ENCODE assay signal across 8 cellular contexts in genomic region chr14:75279153-75279738, GRCh38. TPM values are rescaled to one million over a fixed set of nuclear protein-coding genes. Genes with fewer than 3 reads are reported as not detected.
DNase-seq lines count a peak whose midpoint lies in the region; ATAC-seq, FAIRE-seq and TF ChIP-seq lines count a peak whose summit lies in the region.

No MANE protein-coding gene starts in this region.

- TF ChIP-seq CTCF in GM06990 (IDR thresholded peaks at IDR 0.05; ENCODE audit: insufficient read depth, low read length, poor library complexity, severe bottlenecking) (no peak), KMS-11 (conservative IDR thresholded peaks at IDR 0.05; ENCODE audit: low read depth, low read length) (no peak), bronchial epithelial cell (IDR thresholded peaks at IDR 0.05; ENCODE audit: insufficient read depth, low read length, severe bottlenecking) (no peak)

- no peaks in the 10 kb centered on the region for H3K9me3 ChIP-seq in skeletal muscle tissue (ENCODE audit: control insufficient read depth in 3 of 3, low read length in 3 of 3)

- H3K36me3 ChIP-seq in GM06990 (ENCODE audit: control insufficient read depth, insufficient read depth, low read length) (no peaks in the 10 kb centered on the region), KMS-11 (ENCODE audit: insufficient read depth) (no peaks in the 10 kb centered on the region), bronchial epithelial cell (ENCODE audit: control insufficient read depth, insufficient read depth, low read length) (peaks cover 17% of the 10 kb centered on the region), skeletal muscle tissue (ENCODE audit: control insufficient read depth in 3 of 3, insufficient read depth in 3 of 3, low read length in 3 of 3) (peaks cover 18 to 25% (median 22%) of the 10 kb centered on the region in 3 donors)

- H4K20me1 ChIP-seq in KMS-11 (ENCODE audit: insufficient read depth): no peaks in the 10 kb centered on the region

- no peak for FAIRE-seq in bronchial epithelial cell (lab: Jason Lieb, UNC)

- no peaks in the 10 kb centered on the region for H3K79me2 ChIP-seq in KMS-11 (ENCODE audit: insufficient read depth, low read depth)

- DNase-seq in GM06990 (ENCODE audit: extremely low read depth, insufficient read length) (peak; percentile 52), T-helper 2 cell (peak in 4 of 5 experiments; percentile 23 to 71 (median 52)), bronchial epithelial cell (ENCODE audit: low read depth) (no peak), islet precursor cell (peak; percentile 69), AG08395 (ENCODE audit: low spot score) (no peak)

- H3K4me3 ChIP-seq in GM06990 (replicated peaks; ENCODE audit: low read depth, low read length) (peak overlapping the region; percentile 62), KMS-11 (IDR thresholded peaks at IDR 0.05; ENCODE audit: insufficient read depth, low read depth, low read length) (no peak overlapping the region), bronchial epithelial cell (ENCODE audit: low read depth, low read length) (peak overlapping the region; percentile 91), skeletal muscle tissue (ENCODE audit: low read length in 3 of 3) (peak overlapping the region; percentile 85 to 99 (median 95))

- peaks cover 9% of the 10 kb centered on the region for H3K27me3 ChIP-seq in GM06990 (replicated peaks; ENCODE audit: control insufficient read depth, insufficient read depth, low read length)
- peaks cover 4% of the 10 kb centered on the region; the same call in 1 of the 2 replicates for H3K27me3 ChIP-seq in KMS-11 (ENCODE audit: insufficient read depth, low read depth)
- no peaks in the 10 kb centered on the region for H3K27me3 ChIP-seq in bronchial epithelial cell (ENCODE audit: control insufficient read depth, insufficient read depth, low read length)
- H3K27me3 ChIP-seq in skeletal muscle tissue (ENCODE audit: control insufficient read depth in 3 of 3, insufficient read depth in 3 of 3, low read length in 3 of 3): no peaks in the 10 kb centered on the region

- H3K27ac ChIP-seq in KMS-11: peak overlapping the region; percentile 90; the same call in 1 of the 2 replicates
- peak overlapping the region; percentile 100 for H3K27ac ChIP-seq in skeletal muscle tissue (ENCODE audit: low read depth, low read length)

- peaks cover 7% of the 10 kb centered on the region for H3K4me1 ChIP-seq in KMS-11 (ENCODE audit: low read depth, poor library complexity, severe bottlenecking)
- peaks cover 33 to 52% (median 44%) of the 10 kb centered on the region in 3 donors for H3K4me1 ChIP-seq in skeletal muscle tissue (ENCODE audit: control insufficient read depth in 3 of 3, insufficient read depth in 3 of 3, low read length in 3 of 3)

- ATAC-seq in HG03378 (IDR thresholded peaks at IDR 0.05; ENCODE audit: unreplicated experiment): no peak

- peak overlapping the region; percentile 92 for H3K4me2 ChIP-seq in KMS-11

- peak overlapping the region; percentile 86; the same call in 1 of the 2 replicates for H2AFZ ChIP-seq in KMS-11 (ENCODE audit: low read depth)

- peak overlapping the region; percentile 92 for H3K9ac ChIP-seq in KMS-11
- peak overlapping the region; percentile 94 to 98 (median 97) for H3K9ac ChIP-seq in skeletal muscle tissue (ENCODE audit: low read depth in 1 of 3, low read length in 3 of 3)

RNA-seq across cellular contexts. Expression of gene FOS, which starts 0.6 kb away (rescaled TPM):
- total RNA-seq in bronchial epithelial cell: 131 and 143 TPM in 2 replicates
- total RNA-seq in skeletal muscle tissue: 134 TPM

Comparison
In these comparisons a context has a peak if more than half of its experiments do, and no peak if none do; other contexts are left out.
1. DNase-seq: peak in GM06990 (single experiment), T-helper 2 cell (4 of 5) and islet precursor cell (single experiment); none in bronchial epithelial cell (single experiment) and AG08395 (single experiment).